ENCODE assay signal across 1 cellular context in the genomic region with DNA sequence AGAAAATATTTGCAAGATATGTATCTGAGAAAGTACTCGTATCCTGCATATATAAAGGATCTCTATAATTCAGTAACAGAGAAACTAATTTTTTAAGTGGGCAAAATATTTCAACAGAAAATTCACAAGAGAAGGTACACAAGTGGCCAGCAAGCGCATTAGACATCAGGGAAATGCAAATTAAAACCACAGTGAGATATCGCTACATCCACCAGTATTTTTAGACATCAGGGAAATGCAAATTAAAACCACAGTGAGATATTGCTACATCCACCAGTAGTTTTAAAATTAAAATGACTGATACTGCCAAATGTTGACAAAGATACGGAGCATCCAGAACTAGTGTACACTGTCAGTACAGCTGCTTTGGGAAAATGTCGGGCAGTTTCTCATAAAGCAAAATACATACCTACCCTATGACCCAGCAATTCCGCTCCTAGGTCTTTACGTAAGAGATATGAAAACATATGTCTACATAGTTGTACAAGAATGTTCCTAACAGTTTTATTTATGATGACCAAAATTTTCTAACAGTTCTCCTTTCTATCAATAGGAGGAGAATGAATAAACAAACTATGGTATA.
TF ChIP-seq lines count a peak whose summit lies in the region.

No MANE protein-coding gene starts in this region.

TF ChIP-seq in GM12878, 131 proteins besides CTCF, POLR2A, EP300 and RAD21:
- no peak for TF ChIP-seq MAX (IDR thresholded peaks at IDR 0.05; ENCODE audit: low read depth, low read length)
- TF ChIP-seq POU2F2 (IDR thresholded peaks at IDR 0.05; ENCODE audit: borderline replicate concordance, low read depth, low read length), result 0 out of 3 replicates have a peak, but pooled peaks have one; percentile 50
- no peak for TF ChIP-seq ATF7 (IDR thresholded peaks at IDR 0.05; ENCODE audit: low read depth)
- TF ChIP-seq RUNX3 (IDR thresholded peaks at IDR 0.05; ENCODE audit: low read length), result peak; percentile 50
- TF ChIP-seq, protein P1, sequence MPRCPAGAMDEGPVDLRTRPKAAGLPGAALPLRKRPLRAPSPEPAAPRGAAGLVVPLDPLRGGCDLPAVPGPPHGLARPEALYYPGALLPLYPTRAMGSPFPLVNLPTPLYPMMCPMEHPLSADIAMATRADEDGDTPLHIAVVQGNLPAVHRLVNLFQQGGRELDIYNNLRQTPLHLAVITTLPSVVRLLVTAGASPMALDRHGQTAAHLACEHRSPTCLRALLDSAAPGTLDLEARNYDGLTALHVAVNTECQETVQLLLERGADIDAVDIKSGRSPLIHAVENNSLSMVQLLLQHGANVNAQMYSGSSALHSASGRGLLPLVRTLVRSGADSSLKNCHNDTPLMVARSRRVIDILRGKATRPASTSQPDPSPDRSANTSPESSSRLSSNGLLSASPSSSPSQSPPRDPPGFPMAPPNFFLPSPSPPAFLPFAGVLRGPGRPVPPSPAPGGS (IDR thresholded peaks at IDR 0.05; ENCODE audit: borderline replicate concordance, insufficient read depth, low read depth, low read length, poor library complexity, severe bottlenecking), result no peak
- no peak for TF ChIP-seq CEBPB (IDR thresholded peaks at IDR 0.05; ENCODE audit: borderline replicate concordance in 1 of 2, low read depth in 2 of 2, low read length in 2 of 2)
- no peak for TF ChIP-seq GATAD2B (conservative IDR thresholded peaks at IDR 0.05; ENCODE audit: low read depth)
- 0 out of 4 replicates have a peak, but pooled peaks of 1 of the 2 experiments have one; percentile 15 for TF ChIP-seq ETV6 (conservative IDR thresholded peaks at IDR 0.05 in 1 of 2, IDR thresholded peaks at IDR 0.05 in 1 of 2; ENCODE audit: borderline replicate concordance in 1 of 2, low read depth in 1 of 2)
- TF ChIP-seq, protein P2, sequence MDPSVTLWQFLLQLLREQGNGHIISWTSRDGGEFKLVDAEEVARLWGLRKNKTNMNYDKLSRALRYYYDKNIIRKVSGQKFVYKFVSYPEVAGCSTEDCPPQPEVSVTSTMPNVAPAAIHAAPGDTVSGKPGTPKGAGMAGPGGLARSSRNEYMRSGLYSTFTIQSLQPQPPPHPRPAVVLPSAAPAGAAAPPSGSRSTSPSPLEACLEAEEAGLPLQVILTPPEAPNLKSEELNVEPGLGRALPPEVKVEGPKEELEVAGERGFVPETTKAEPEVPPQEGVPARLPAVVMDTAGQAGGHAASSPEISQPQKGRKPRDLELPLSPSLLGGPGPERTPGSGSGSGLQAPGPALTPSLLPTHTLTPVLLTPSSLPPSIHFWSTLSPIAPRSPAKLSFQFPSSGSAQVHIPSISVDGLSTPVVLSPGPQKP (IDR thresholded peaks at IDR 0.05; ENCODE audit: low read depth, low read length), result no peak
TF ChIP-seq in GM12878: peak in this region for 3.
